Comparison of ENCODE assay signal across 18 cellular contexts in the genomic region with DNA sequence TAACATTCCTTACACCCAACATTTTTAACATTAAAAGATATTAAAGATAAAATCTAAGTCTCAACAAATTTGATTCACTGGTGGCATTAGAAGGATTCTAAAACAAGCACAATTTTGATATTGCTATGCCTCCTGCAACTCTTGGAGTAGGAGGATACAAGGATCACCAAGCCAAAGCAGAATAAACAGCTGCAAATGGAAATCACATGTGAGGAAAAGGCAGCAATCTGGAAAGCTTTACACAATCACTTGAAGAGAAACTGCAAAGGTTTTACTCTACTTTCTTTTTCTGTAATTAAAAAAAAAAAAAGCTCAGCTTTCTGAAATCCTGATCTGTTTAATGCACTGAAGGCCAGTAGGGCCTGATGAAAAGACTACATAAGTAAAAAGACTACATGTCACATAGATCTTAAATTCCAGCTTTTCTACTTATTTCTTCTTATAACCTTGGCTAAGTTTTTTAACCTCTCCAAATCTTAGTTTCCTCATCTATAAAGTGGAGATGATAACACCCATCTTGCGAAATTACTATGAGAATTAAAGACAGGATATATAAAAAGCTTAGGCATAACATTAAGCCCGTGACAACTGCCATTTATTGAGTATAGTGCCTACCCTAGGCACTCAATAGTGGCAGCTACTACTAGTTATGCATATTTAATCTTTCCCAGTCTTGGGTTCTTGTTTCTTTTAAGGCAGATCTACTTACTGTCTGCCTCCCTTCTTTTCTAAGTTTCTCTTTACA.
DNase-seq lines count a peak whose midpoint lies in the region; ATAC-seq and TF ChIP-seq lines count a peak whose summit lies in the region.
"Had no signal": no experiment of that assay in that cellular context is flagged by ENCODE, and none has a peak within 500 bp of the region (broad histone marks: within the 10 kb centered on the region; RNA-seq: fewer than 3 reads in every experiment).

No MANE protein-coding gene starts in this region.

- peak overlapping the region; percentile 46 for H3K9ac ChIP-seq in SK-N-MC (ENCODE audit: insufficient read length)
- H3K9ac ChIP-seq: neural progenitor cell had no signal

- ATAC-seq in left cardiac atrium: no peak
- ATAC-seq in lower lobe of right lung: no peak
- no peak for ATAC-seq in GM19395 (IDR thresholded peaks at IDR 0.05; ENCODE audit: unreplicated experiment)
- ATAC-seq: Panc1 had no signal

- no peaks in the 10 kb centered on the region for H3K27me3 ChIP-seq in cardiac muscle cell
- no peaks in the 10 kb centered on the region for H3K27me3 ChIP-seq in vagina
- H3K27me3 ChIP-seq in lower lobe of right lung (ENCODE audit: low read depth): no peaks in the 10 kb centered on the region
- H3K27me3 ChIP-seq: ascending aorta, neural progenitor cell had no signal

- intact Hi-C loops in left cardiac atrium (cut with DNase I): no loop called here
- intact Hi-C loops in vagina (cut with DNase I): no loop called here
- intact Hi-C loops in lower lobe of right lung (cut with DNase I): no loop called here

- TF ChIP-seq CTCF in cardiac muscle cell (IDR thresholded peaks at IDR 0.05; ENCODE audit: low read depth, low read length) (no peak), vagina (IDR thresholded peaks at IDR 0.05) (no peak), lower lobe of right lung (IDR thresholded peaks at IDR 0.05) (no peak)

- no peak for TF ChIP-seq POLR2A in vagina (IDR thresholded peaks at IDR 0.05)

- H3K36me3 ChIP-seq in cardiac muscle cell (no peaks in the 10 kb centered on the region), SK-N-MC (ENCODE audit: insufficient read depth, low read length) (no peaks in the 10 kb centered on the region), vagina (peaks cover 0 to 7% of the 10 kb centered on the region in 2 donors), lower lobe of right lung (peaks cover 42% of the 10 kb centered on the region)
- H3K36me3 ChIP-seq: neural progenitor cell had no signal

- no peak overlapping the region for H3K4me3 ChIP-seq in cardiac muscle cell
- peak overlapping the region; percentile 64 for H3K4me3 ChIP-seq in SK-N-MC
- H3K4me3 ChIP-seq in vagina: no peak overlapping the region
- H3K4me3 ChIP-seq in lower lobe of right lung: no peak overlapping the region
- H3K4me3 ChIP-seq: ascending aorta, coronary artery, neural progenitor cell had no signal

- H3K27ac ChIP-seq in cardiac muscle cell (peak overlapping the region; percentile 62), SK-N-MC (peak overlapping the region; percentile 91), vagina (peak overlapping the region; percentile 5), lower lobe of right lung (no peak overlapping the region)
- H3K27ac ChIP-seq: ascending aorta, coronary artery had no signal

- peaks cover 40% of the 10 kb centered on the region for H3K4me1 ChIP-seq in cardiac muscle cell (ENCODE audit: low read depth)
- H3K4me1 ChIP-seq in vagina: no peaks in the 10 kb centered on the region
- H3K4me1 ChIP-seq in lower lobe of right lung: peaks cover 23% of the 10 kb centered on the region

- DNase-seq in cardiac muscle cell (ENCODE audit: low read depth in 1 of 2, low spot score in 1 of 2) (no peak), left cardiac atrium (no peak), SK-N-MC (ENCODE audit: low read depth, low spot score) (peak; percentile 66), fibroblast of the conjunctiva (ENCODE audit: low read depth) (peak; percentile 21), vagina (ENCODE audit: extremely low spot score in 2 of 2) (no peak), lower lobe of right lung (no peak)
- no peak for DNase-seq in stimulated activated CD4-positive, alpha-beta T cell treated with anti-CD3 and anti-CD28 coated beads, Interleukin-1b, Interleukin-23, amount 100 ng/mL, for 48 hours
- DNase-seq: activated CD4-positive, alpha-beta T cell treated with anti-CD3 and anti-CD28 coated beads for 48 hours; activated naive CD4-positive, alpha-beta T cell treated with anti-CD3 and anti-CD28 coated beads for 36 hours; erythroblast; kidney; midbrain; NCI-H526 treated with DMSO at 0.1 percent for 48 hours had no signal

- H3K9me3 ChIP-seq in cardiac muscle cell (ENCODE audit: low read depth) (no peaks in the 10 kb centered on the region), SK-N-MC (ENCODE audit: low read depth, low read length) (no peaks in the 10 kb centered on the region), vagina (no peaks in the 10 kb centered on the region), lower lobe of right lung (no peaks in the 10 kb centered on the region)
- H3K9me3 ChIP-seq: ascending aorta had no signal

Comparison
In these comparisons a context has a peak if more than half of its experiments do, and no peak if none do; other contexts are left out.
1. DNase-seq: peak in SK-N-MC (single experiment) and fibroblast of the conjunctiva (single experiment); none in cardiac muscle cell (0 of 2), left cardiac atrium (single experiment), vagina (0 of 2), stimulated activated CD4-positive, alpha-beta T cell treated with anti-CD3 and anti-CD28 coated beads, Interleukin-1b, Interleukin-23, amount 100 ng/mL, for 48 hours (single experiment) and lower lobe of right lung (single experiment).